In the genomic region with DNA sequence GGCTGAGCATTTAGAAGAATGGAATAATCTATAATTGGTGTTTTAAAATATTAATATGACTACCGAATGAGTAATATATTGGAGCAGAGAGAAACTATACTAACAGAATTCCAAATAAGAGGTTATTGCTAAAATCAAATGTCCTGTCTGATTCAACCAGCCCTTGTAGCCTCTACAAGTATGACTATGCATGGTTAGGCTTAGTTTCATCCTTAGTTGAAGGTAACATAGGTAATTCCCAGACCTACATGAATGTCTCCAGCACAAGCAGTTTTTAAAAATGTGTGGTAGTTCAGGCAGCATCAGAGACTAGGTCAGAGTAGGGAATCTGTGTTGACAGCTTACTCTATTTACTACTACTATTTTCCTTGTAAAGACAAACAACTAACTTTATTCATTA, we compare ENCODE assay signal across 18 cellular contexts. TPM values are rescaled to one million over a fixed set of nuclear protein-coding genes. Genes with fewer than 3 reads are reported as not detected.
DNase-seq lines count a peak whose midpoint lies in the region; ATAC-seq, FAIRE-seq and TF ChIP-seq lines count a peak whose summit lies in the region.
"Had no signal": no experiment of that assay in that cellular context is flagged by ENCODE, and none has a peak within 500 bp of the region (broad histone marks: within the 10 kb centered on the region; RNA-seq: fewer than 3 reads in every experiment).

No MANE protein-coding gene starts in this region.

- DNase-seq in stimulated activated CD4-positive, alpha-beta T cell treated with anti-CD3 and anti-CD28 coated beads, Interleukin-12 subunit alpha, Interleukin-12 subunit beta, amount 100 ng/mL, for 4 hours, result no peak
- DNase-seq in esophagus squamous epithelium (lab: John Stamatoyannopoulos, UW), result no peak
- no peak for DNase-seq in GM19239 (ENCODE audit: insufficient read length, low spot score)
- no peak for DNase-seq in posterior cingulate gyrus
- DNase-seq: COR-L47, GM23248, kidney glomerular epithelial cell, NCI-H1092 treated with DMSO at 0.1 percent for 48 hours, NCI-H2227 treated with DMSO at 0.1 percent for 48 hours, pancreas had no signal

- no peaks in the 10 kb centered on the region for H3K9me3 ChIP-seq in esophagus squamous epithelium
- H3K9me3 ChIP-seq: esophagus muscularis mucosa, pancreas had no signal

- no peak for TF ChIP-seq POLR2A in GM18505 (IDR thresholded peaks at IDR 0.05; ENCODE audit: borderline replicate concordance, extremely low read depth, insufficient read depth, insufficient read length)
- TF ChIP-seq POLR2A in esophagus squamous epithelium (IDR thresholded peaks at IDR 0.05), result no peak

- intact Hi-C loops in esophagus squamous epithelium (cut with DNase I) (no loop called here), posterior cingulate gyrus (cut with DNase I) (no loop called here)

- H3K27me3 ChIP-seq in esophagus squamous epithelium, result no peaks in the 10 kb centered on the region
- H3K27me3 ChIP-seq: esophagus muscularis mucosa, pancreas had no signal

- no peak for FAIRE-seq in GM19239 (lab: Jason Lieb, UNC)
- FAIRE-seq: pancreas had no signal

- no peak for TF ChIP-seq CTCF in esophagus squamous epithelium (IDR thresholded peaks at IDR 0.05)

- H3K36me3 ChIP-seq in esophagus squamous epithelium, result no peaks in the 10 kb centered on the region
- H3K36me3 ChIP-seq: esophagus muscularis mucosa, pancreas had no signal

- no peak overlapping the region for H3K4me3 ChIP-seq in esophagus squamous epithelium
- H3K4me3 ChIP-seq: esophagus muscularis mucosa, GM23248, pancreas, smooth muscle cell had no signal

- no peaks in the 10 kb centered on the region for H3K4me1 ChIP-seq in esophagus squamous epithelium
- H3K4me1 ChIP-seq: pancreas had no signal

- no peak overlapping the region for H3K27ac ChIP-seq in esophagus squamous epithelium
- H3K27ac ChIP-seq: esophagus muscularis mucosa, GM23248, pancreas had no signal

- 64 to 95% methylated on average over 1 of the region's 1 CpG for WGBS in esophagus squamous epithelium, 2 donors

- ATAC-seq in GM18505 (IDR thresholded peaks at IDR 0.05; ENCODE audit: unreplicated experiment) (peak; percentile 92), GM19395 (IDR thresholded peaks at IDR 0.05; ENCODE audit: unreplicated experiment) (peak; percentile 82), HG02798 (IDR thresholded peaks at IDR 0.05; ENCODE audit: poor library complexity, unreplicated experiment) (peak; percentile 79), HG03457 (IDR thresholded peaks at IDR 0.05; ENCODE audit: unreplicated experiment) (peak; percentile 74)
- ATAC-seq: pancreas had no signal

RNA-seq across cellular contexts. Expression of gene SLC27A6, which starts 51.7 kb away (rescaled TPM):
- 1 to 10 TPM; 1.3 to 8.0 (median 4.7) TPM for total RNA-seq in esophagus squamous epithelium
- total RNA-seq: activated CD8-positive, alpha-beta memory T cell treated with anti-CD3 and anti-CD28 coated beads for 36 hours; OCI-LY7 had no signal
